ENCODE assay signal across 8 cellular contexts in genomic region chr1:151510957-151511635, GRCh38. TPM values are rescaled to one million over a fixed set of nuclear protein-coding genes. Genes with fewer than 3 reads are reported as not detected.
DNase-seq lines count a peak whose midpoint lies in the region; ATAC-seq and TF ChIP-seq lines count a peak whose summit lies in the region.

CGN (plus strand) TSS chr1:151511387; CDS start chr1:151518520, 7,133 bp downstream.

- 0 out of 2 replicates have a peak, but pooled peaks cover 2% of the 10 kb centered on the region for H3K36me3 ChIP-seq in Caco-2 (ENCODE audit: control insufficient read depth, insufficient read depth, low read length)

- H3K4me1 Mint-ChIP-seq in Caco-2 (ENCODE audit: low read depth, unreplicated experiment) = peaks cover 34% of the 10 kb centered on the region
- H3K4me1 Mint-ChIP-seq in nephron = peaks cover 16% of the 10 kb centered on the region

- POLR2A ChIA-PET in Caco-2 (lab: Charles Lee) (interaction anchor here (0.6 to 2.8 kb wide), 19 partner anchors 9 to 482 kb away, joined by 3 to 46 read pairs (median 5); partner anchors contain the start of genes PI4KB, POGZ, SNX27 and TUFT1), RWPE1 (lab: Yijun Ruan, JAX; ENCODE audit: low non-redundant PET) (no interaction called here)

- peak within 1 kb of the TSS; percentile 82 for H3K4me3 ChIP-seq in Caco-2 (ENCODE audit: low read depth, low read length)
- H3K4me3 ChIP-seq in LNCaP clone FGC (ENCODE audit: low read depth, low read length) = peak within 1 kb of the TSS; percentile 63
- H3K4me3 ChIP-seq in fibroblast of pulmonary artery (replicated peaks; ENCODE audit: low read depth, low read length) = peak within 1 kb of the TSS; percentile 55

- H3K27ac Mint-ChIP-seq in Caco-2 (ENCODE audit: unreplicated experiment) (peak within 1 kb of the TSS; percentile 94), nephron (peak within 1 kb of the TSS; percentile 30 to 96 (median 78))

- H3K4me3 Mint-ChIP-seq in Caco-2 (ENCODE audit: unreplicated experiment) (peak within 1 kb of the TSS; percentile 96), nephron (peak within 1 kb of the TSS; percentile 89 to 93 (median 92))

- DNase-seq in Caco-2 (peak; percentile 97 to 98), LNCaP clone FGC (ENCODE audit: low read depth) (peak; percentile 67), RWPE1 (ENCODE audit: low spot score) (peak; percentile 78), fibroblast of pulmonary artery (ENCODE audit: low read depth) (peak; percentile 74)
- peak; percentile 83 for DNase-seq in activated T-helper 9 cell treated with anti-CD3 and anti-CD28 coated beads, Interleukin-2, amount 50 U/mL, for 16 hours (ENCODE audit: low read depth)
- DNase-seq in stimulated activated naive CD4-positive, alpha-beta T cell (lab: John Stamatoyannopoulos, UW) = peak; percentile 71 to 90 (median 82)

- peaks cover 44% of the 10 kb centered on the region for H3K36me3 Mint-ChIP-seq in Caco-2 (ENCODE audit: insufficient read depth, unreplicated experiment)
- no peaks in the 10 kb centered on the region for H3K36me3 Mint-ChIP-seq in nephron (ENCODE audit: low read depth)

- no TSS peak for BruUV-seq in Caco-2 (replicated peaks; lab: Mats Ljungman, UMichigan)

- no peak for TF ChIP-seq CTCF in Caco-2 (IDR thresholded peaks at IDR 0.05; ENCODE audit: insufficient read depth in 1 of 2, low read depth in 1 of 2, low read length in 1 of 2, severe bottlenecking in 1 of 2, unreplicated experiment in 1 of 2)
- TF ChIP-seq CTCF in LNCaP clone FGC (IDR thresholded peaks at IDR 0.05; ENCODE audit: control insufficient read depth, extremely low read depth, insufficient read depth) = no peak
- TF ChIP-seq CTCF in RWPE1 (conservative IDR thresholded peaks at IDR 0.05; ENCODE audit: low read depth) = no peak
- TF ChIP-seq CTCF in fibroblast of pulmonary artery (IDR thresholded peaks at IDR 0.05; ENCODE audit: low read length, missing control alignments) = no peak
- no peak for TF ChIP-seq CTCF in nephron (IDR thresholded peaks at IDR 0.05; ENCODE audit: unreplicated experiment in 3 of 3)

- H3K27me3 ChIP-seq in Caco-2 (replicated peaks; ENCODE audit: control insufficient read depth, insufficient read depth, low read length) = no peaks in the 10 kb centered on the region

- CTCF ChIA-PET in Caco-2 (lab: Charles Lee) (interaction anchor here (0.6 to 1.2 kb wide), 5 partner anchors 12 to 67 kb away, joined by 3 to 4 read pairs (median 3); partner anchors contain the start of genes POGZ and TUFT1), RWPE1 (lab: Yijun Ruan, JAX) (no interaction called here)

- H3K9me3 Mint-ChIP-seq in Caco-2 (ENCODE audit: unreplicated experiment) = no peaks in the 10 kb centered on the region
- no peaks in the 10 kb centered on the region for H3K9me3 Mint-ChIP-seq in nephron

- no peaks in the 10 kb centered on the region for H3K27me3 Mint-ChIP-seq in Caco-2 (ENCODE audit: insufficient read depth, unreplicated experiment)
- H3K27me3 Mint-ChIP-seq in nephron (ENCODE audit: low read depth) = peaks cover 71% of the 10 kb centered on the region

- H3K27ac ChIP-seq in RWPE1 = peak within 1 kb of the TSS; percentile 44

- H3K9me3 ChIP-seq in Caco-2 = no peaks in the 10 kb centered on the region

- ATAC-seq in GM21723 (IDR thresholded peaks at IDR 0.05; ENCODE audit: unreplicated experiment) = peak; percentile 88

- intact Hi-C loops in Caco-2 (cut with micrococcal nuclease; ENCODE audit: unreplicated experiment) = loop anchor here (1.0 to 5.0 kb wide), 4 partner anchors 38 to 314 kb away; partner anchors contain the start of genes PIP5K1A and ZNF687

- H3K4me1 ChIP-seq in Caco-2 = peaks cover 33% of the 10 kb centered on the region

RNA-seq across cellular contexts. Expression of gene CGN, which starts in this region (rescaled TPM):
- 147 TPM in 2 replicates for total RNA-seq in Caco-2 (2022)

Comparison
In these comparisons a context has a peak if more than half of its experiments do, and no peak if none do; other contexts are left out.
1. Peak in every context shown above with its lines: DNase-seq, ATAC-seq, H3K4me3 ChIP-seq and H3K27ac ChIP-seq.